In genomic region chr7:127928852-127929251, GRCh38 we compare ENCODE assay signal across 19 cellular contexts.
A peak's percentile ranks its signal among the peaks of the same experiment; 100 is the strongest.
DNase-seq lines count a peak whose midpoint lies in the region; ATAC-seq and TF ChIP-seq lines count a peak whose summit lies in the region.
"Had no signal": no experiment of that assay in that cellular context is flagged by ENCODE, and none has a peak within 500 bp of the region (broad histone marks: within the 10 kb centered on the region; RNA-seq: fewer than 3 reads in every experiment).

No MANE protein-coding gene starts in this region.

- H4K20me1 ChIP-seq in BLaER1, result no peaks in the 10 kb centered on the region; the same call in 1 of the 2 replicates

- H3K27ac Mint-ChIP-seq in activated B cell treated with CpG ODN at 0.5 μM for 24 hours, result peak overlapping the region; percentile 57

- peak overlapping the region; percentile 72 for H3K4me3 Mint-ChIP-seq in activated B cell treated with CpG ODN at 0.5 μM for 24 hours

- H3K4me2 ChIP-seq in BLaER1, result peak overlapping the region; percentile 87

- intact Hi-C loops in activated B cell treated with CpG ODN at 0.5 μM for 24 hours (cut with micrococcal nuclease) (no loop called here), tibial artery (cut with DNase I; ENCODE audit: low total_unique reads) (no loop called here)

- CTCF ChIA-PET in activated B cell treated with CpG ODN at 0.5 μM for 24 hours (lab: Charles Lee), result interaction anchor here (1.1 kb wide), 1 partner anchor 207 kb away, joined by 3 read pairs; no protein-coding TSS in a partner anchor

- H3K36me3 ChIP-seq in BLaER1 (peaks cover 46% of the 10 kb centered on the region), tibial artery (peaks cover 26 to 29% (median 29%) of the 10 kb centered on the region in 3 donors)

- H3K4me3 ChIP-seq in BLaER1, result peak overlapping the region; percentile 35; the same call in 1 of the 2 replicates
- H3K4me3 ChIP-seq in tibial artery, result no peak overlapping the region

- H3K9me3 ChIP-seq in BLaER1 (peaks cover 19% of the 10 kb centered on the region), tibial artery (no peaks in the 10 kb centered on the region)

- peaks cover 67% of the 10 kb centered on the region for H3K4me1 Mint-ChIP-seq in activated B cell treated with CpG ODN at 0.5 μM for 24 hours

- POLR2A ChIA-PET in activated B cell treated with CpG ODN at 0.5 μM for 24 hours (lab: Charles Lee), result interaction anchor here (0.7 kb wide), 1 partner anchor 195 kb away, joined by 12 read pairs; no protein-coding TSS in a partner anchor

- H3K9me3 Mint-ChIP-seq in activated B cell treated with CpG ODN at 0.5 μM for 24 hours, result no peaks in the 10 kb centered on the region

- H3K27me3 Mint-ChIP-seq in activated B cell treated with CpG ODN at 0.5 μM for 24 hours, result no peaks in the 10 kb centered on the region

- H3K27me3 ChIP-seq in BLaER1 (no peaks in the 10 kb centered on the region), tibial artery (no peaks in the 10 kb centered on the region)

- ATAC-seq in GM18907 (IDR thresholded peaks at IDR 0.05; ENCODE audit: unreplicated experiment), result peak; percentile 39
- ATAC-seq in HG03095 (IDR thresholded peaks at IDR 0.05; ENCODE audit: unreplicated experiment), result peak; percentile 46
- ATAC-seq in activated B cell treated with CpG ODN at 0.5 μM for 24 hours (ENCODE audit: low read depth), result no peak
- ATAC-seq in HG02571 (IDR thresholded peaks at IDR 0.05; ENCODE audit: unreplicated experiment), result no peak
- no peak for ATAC-seq in HG03097 (IDR thresholded peaks at IDR 0.05; ENCODE audit: low FRiP score, unreplicated experiment)

- H3K4me1 ChIP-seq in BLaER1, result peaks cover 49% of the 10 kb centered on the region
- no peaks in the 10 kb centered on the region for H3K4me1 ChIP-seq in tibial artery

- H3K27ac ChIP-seq in BLaER1 (peak overlapping the region; percentile 70), tibial artery (no peak overlapping the region)
- H3K27ac ChIP-seq: C4-2B had no signal

- TF ChIP-seq CTCF in activated B cell treated with CpG ODN at 0.5 μM for 24 hours (IDR thresholded peaks at IDR 0.05), result no peak
- no peak for TF ChIP-seq CTCF in tibial artery (IDR thresholded peaks at IDR 0.05)

- DNase-seq in activated B cell treated with CpG ODN at 0.5 μM for 24 hours, result no peak
- no peak for DNase-seq in tibial artery
- no peak for DNase-seq in CD1c-positive myeloid dendritic cell (ENCODE audit: extremely low spot score)
- DNase-seq: 8988T, DMS53, H7, MV-4-11, NCI-H1417 treated with DMSO at 0.1 percent for 48 hours, NCI-H2029, NCI-H510A, NCI-H82, SIG-M5, T-helper 2 cell had no signal

- H3K36me3 Mint-ChIP-seq in activated B cell treated with CpG ODN at 0.5 μM for 24 hours (ENCODE audit: low read depth), result peaks cover 41% of the 10 kb centered on the region

- peak overlapping the region; percentile 59 for H3K9ac ChIP-seq in BLaER1

Comparison
In these comparisons a context has a peak if more than half of its experiments do, and no peak if none do; other contexts are left out.
1. ATAC-seq: peak in GM18907 (single experiment) and HG03095 (single experiment); none in activated B cell treated with CpG ODN at 0.5 μM for 24 hours (single experiment), HG02571 (single experiment) and HG03097 (single experiment).